1 cellular context compared by ENCODE assay signal in the genomic region with DNA sequence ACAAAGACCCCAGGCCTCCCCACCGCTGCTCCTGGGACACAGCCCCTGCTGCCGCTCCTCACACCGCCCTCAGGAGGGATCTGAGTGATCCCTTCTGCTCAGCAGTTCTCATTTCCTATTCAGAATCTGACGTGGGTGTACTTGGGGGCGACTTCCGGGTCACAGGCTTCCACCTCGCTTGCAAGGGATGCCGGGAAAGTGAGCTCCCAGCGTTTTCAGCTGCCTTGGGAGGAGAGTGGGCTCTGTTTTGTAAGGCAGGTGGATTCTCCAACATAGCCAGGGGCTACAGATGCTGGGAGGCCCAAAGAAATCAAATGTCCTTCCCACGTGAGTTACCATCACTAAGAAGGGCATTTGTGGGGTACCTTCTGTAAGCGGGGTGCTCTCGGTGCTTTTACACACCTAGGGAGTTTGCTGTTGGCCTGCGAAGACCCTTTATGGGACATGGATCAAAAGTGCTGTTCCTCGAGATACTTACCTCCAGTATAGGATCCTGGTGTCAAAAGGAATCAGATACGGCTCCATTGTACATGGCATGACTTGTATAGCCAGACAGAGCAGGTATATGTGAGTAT.
TF ChIP-seq lines count a peak whose summit lies in the region.

No MANE protein-coding gene starts in this region.

TF ChIP-seq in K562, 482 proteins besides CTCF, POLR2A, EP300 and RAD21 (continued from another document and continues in another):
- TF ChIP-seq, protein P1, sequence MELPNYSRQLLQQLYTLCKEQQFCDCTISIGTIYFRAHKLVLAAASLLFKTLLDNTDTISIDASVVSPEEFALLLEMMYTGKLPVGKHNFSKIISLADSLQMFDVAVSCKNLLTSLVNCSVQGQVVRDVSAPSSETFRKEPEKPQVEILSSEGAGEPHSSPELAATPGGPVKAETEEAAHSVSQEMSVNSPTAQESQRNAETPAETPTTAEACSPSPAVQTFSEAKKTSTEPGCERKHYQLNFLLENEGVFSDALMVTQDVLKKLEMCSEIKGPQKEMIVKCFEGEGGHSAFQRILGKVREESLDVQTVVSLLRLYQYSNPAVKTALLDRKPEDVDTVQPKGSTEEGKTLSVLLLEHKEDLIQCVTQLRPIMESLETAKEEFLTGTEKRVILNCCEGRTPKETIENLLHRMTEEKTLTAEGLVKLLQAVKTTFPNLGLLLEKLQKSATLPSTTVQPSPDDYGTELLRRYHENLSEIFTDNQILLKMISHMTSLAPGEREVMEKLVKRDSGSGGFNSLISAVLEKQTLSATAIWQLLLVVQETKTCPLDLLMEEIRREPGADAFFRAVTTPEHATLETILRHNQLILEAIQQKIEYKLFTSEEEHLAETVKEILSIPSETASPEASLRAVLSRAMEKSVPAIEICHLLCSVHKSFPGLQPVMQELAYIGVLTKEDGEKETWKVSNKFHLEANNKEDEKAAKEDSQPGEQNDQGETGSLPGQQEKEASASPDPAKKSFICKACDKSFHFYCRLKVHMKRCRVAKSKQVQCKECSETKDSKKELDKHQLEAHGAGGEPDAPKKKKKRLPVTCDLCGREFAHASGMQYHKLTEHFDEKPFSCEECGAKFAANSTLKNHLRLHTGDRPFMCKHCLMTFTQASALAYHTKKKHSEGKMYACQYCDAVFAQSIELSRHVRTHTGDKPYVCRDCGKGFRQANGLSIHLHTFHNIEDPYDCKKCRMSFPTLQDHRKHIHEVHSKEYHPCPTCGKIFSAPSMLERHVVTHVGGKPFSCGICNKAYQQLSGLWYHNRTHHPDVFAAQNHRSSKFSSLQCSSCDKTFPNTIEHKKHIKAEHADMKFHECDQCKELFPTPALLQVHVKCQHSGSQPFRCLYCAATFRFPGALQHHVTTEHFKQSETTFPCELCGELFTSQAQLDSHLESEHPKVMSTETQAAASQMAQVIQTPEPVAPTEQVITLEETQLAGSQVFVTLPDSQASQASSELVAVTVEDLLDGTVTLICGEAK (IDR thresholded peaks at IDR 0.05): peak; percentile 80
- TF ChIP-seq, protein P1 (CRISPR knock-in tag; IDR thresholded peaks at IDR 0.05): no peak
- TF ChIP-seq BRF2 (IDR thresholded peaks at IDR 0.05; ENCODE audit: borderline replicate concordance, insufficient read depth, insufficient read length) (no peak), ZNF780A (CRISPR knock-in tag; IDR thresholded peaks at IDR 0.05) (no peak), HLTF (IDR thresholded peaks at IDR 0.05) (no peak), CREM (IDR thresholded peaks at IDR 0.05; ENCODE audit: low read depth) (peak; percentile 62; the same call in 1 of the 2 replicates), IRF2 (CRISPR knock-in tag; IDR thresholded peaks at IDR 0.05) (no peak), ZMIZ1 (IDR thresholded peaks at IDR 0.05; ENCODE audit: low read depth in 2 of 2, low read length in 2 of 2) (peak in 1 of 2 experiments; percentile 81; a peak in 2 of 4 replicates), MED1 (CRISPR knock-in tag; IDR thresholded peaks at IDR 0.05; ENCODE audit: borderline replicate concordance) (no peak), CBFA2T2 (conservative IDR thresholded peaks at IDR 0.05) (no peak), E2F4 (CRISPR knock-in tag; IDR thresholded peaks at IDR 0.05; ENCODE audit: low read depth) (no peak), FOXJ3 (CRISPR knock-in tag; IDR thresholded peaks at IDR 0.05) (no peak), FOXP4 (CRISPR knock-in tag; IDR thresholded peaks at IDR 0.05; ENCODE audit: borderline replicate concordance) (no peak), SP2 (IDR thresholded peaks at IDR 0.05; ENCODE audit: extremely low read depth, low read depth, low read length, poor library complexity, severe bottlenecking) (no peak), PHTF2 (CRISPR knock-in tag; IDR thresholded peaks at IDR 0.05) (no peak), ZNF75A (CRISPR knock-in tag; IDR thresholded peaks at IDR 0.05) (no peak), ZKSCAN1 (IDR thresholded peaks at IDR 0.05; ENCODE audit: low read depth, low read length) (no peak), PPARD (CRISPR knock-in tag; IDR thresholded peaks at IDR 0.05) (no peak), STAT5A (IDR thresholded peaks at IDR 0.05; ENCODE audit: borderline replicate concordance, low read length) (no peak), GTF2E2 (tag; IDR thresholded peaks at IDR 0.05) (no peak; the same call in 1 of the 2 replicates), GTF2B (IDR thresholded peaks at IDR 0.05; ENCODE audit: extremely low read depth, insufficient read length) (peak; percentile 97), CXXC5 (CRISPR knock-in tag; IDR thresholded peaks at IDR 0.05) (no peak), C11orf30 (IDR thresholded peaks at IDR 0.05; ENCODE audit: low read depth) (no peak), SNRNP70 (optimal IDR thresholded peaks at IDR 0.05; ENCODE audit: low read depth, low read length) (no peak), MXD1 (CRISPR knock-in tag; IDR thresholded peaks at IDR 0.05; ENCODE audit: borderline replicate concordance, poor library complexity, severe bottlenecking) (no peak), BCOR (IDR thresholded peaks at IDR 0.05) (no peak)
- TF ChIP-seq, protein P2, sequence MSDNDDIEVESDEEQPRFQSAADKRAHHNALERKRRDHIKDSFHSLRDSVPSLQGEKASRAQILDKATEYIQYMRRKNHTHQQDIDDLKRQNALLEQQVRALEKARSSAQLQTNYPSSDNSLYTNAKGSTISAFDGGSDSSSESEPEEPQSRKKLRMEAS (CRISPR knock-in tag; IDR thresholded peaks at IDR 0.05): no peak
- TF ChIP-seq, protein P3, sequence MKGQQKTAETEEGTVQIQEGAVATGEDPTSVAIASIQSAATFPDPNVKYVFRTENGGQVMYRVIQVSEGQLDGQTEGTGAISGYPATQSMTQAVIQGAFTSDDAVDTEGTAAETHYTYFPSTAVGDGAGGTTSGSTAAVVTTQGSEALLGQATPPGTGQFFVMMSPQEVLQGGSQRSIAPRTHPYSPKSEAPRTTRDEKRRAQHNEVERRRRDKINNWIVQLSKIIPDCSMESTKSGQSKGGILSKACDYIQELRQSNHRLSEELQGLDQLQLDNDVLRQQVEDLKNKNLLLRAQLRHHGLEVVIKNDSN (CRISPR knock-in tag; IDR thresholded peaks at IDR 0.05): no peak
- TF ChIP-seq, protein P4, sequence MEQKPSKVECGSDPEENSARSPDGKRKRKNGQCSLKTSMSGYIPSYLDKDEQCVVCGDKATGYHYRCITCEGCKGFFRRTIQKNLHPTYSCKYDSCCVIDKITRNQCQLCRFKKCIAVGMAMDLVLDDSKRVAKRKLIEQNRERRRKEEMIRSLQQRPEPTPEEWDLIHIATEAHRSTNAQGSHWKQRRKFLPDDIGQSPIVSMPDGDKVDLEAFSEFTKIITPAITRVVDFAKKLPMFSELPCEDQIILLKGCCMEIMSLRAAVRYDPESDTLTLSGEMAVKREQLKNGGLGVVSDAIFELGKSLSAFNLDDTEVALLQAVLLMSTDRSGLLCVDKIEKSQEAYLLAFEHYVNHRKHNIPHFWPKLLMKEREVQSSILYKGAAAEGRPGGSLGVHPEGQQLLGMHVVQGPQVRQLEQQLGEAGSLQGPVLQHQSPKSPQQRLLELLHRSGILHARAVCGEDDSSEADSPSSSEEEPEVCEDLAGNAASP (IDR thresholded peaks at IDR 0.05): no peak
